Comparison of ENCODE assay signal across 1 cellular context in genomic region chr10:101234333-101234732, GRCh38.
TF ChIP-seq lines count a peak whose summit lies in the region.

No MANE protein-coding gene starts in this region.

TF ChIP-seq in HEK293, 187 proteins besides CTCF, POLR2A, EP300 and RAD21:
- TF ChIP-seq, protein P1, sequence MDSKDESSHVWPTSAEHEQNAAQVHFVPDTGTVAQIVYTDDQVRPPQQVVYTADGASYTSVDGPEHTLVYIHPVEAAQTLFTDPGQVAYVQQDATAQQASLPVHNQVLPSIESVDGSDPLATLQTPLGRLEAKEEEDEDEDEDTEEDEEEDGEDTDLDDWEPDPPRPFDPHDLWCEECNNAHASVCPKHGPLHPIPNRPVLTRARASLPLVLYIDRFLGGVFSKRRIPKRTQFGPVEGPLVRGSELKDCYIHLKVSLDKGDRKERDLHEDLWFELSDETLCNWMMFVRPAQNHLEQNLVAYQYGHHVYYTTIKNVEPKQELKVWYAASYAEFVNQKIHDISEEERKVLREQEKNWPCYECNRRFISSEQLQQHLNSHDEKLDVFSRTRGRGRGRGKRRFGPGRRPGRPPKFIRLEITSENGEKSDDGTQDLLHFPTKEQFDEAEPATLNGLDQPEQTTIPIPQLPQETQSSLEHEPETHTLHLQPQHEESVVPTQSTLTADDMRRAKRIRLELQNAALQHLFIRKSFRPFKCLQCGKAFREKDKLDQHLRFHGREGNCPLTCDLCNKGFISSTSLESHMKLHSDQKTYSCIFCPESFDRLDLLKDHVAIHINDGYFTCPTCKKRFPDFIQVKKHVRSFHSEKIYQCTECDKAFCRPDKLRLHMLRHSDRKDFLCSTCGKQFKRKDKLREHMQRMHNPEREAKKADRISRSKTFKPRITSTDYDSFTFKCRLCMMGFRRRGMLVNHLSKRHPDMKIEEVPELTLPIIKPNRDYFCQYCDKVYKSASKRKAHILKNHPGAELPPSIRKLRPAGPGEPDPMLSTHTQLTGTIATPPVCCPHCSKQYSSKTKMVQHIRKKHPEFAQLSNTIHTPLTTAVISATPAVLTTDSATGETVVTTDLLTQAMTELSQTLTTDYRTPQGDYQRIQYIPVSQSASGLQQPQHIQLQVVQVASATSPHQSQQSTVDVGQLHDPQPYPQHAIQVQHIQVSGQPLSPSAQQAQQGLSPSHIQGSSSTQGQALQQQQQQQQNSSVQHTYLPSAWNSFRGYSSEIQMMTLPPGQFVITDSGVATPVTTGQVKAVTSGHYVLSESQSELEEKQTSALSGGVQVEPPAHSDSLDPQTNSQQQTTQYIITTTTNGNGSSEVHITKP (tag by site-specific recombination; IDR thresholded peaks at IDR 0.05), result peak; percentile 84; the same call in 1 of the 2 replicates
- TF ChIP-seq ZBTB7A (tag by site-specific recombination; IDR thresholded peaks at IDR 0.05; ENCODE audit: low read depth) (no peak), ZNF10 (tag by site-specific recombination; IDR thresholded peaks at IDR 0.05) (no peak), KLF7 (tag by site-specific recombination; IDR thresholded peaks at IDR 0.05; ENCODE audit: borderline replicate concordance) (no peak)
